ENCODE assay signal across 1 cellular context in genomic region chr20:63282946-63283345, GRCh38.
TF ChIP-seq lines count a peak whose summit lies in the region.

No MANE protein-coding gene starts in this region.

TF ChIP-seq in GM12878, 131 proteins besides CTCF, POLR2A, EP300 and RAD21:
- TF ChIP-seq, protein P1, sequence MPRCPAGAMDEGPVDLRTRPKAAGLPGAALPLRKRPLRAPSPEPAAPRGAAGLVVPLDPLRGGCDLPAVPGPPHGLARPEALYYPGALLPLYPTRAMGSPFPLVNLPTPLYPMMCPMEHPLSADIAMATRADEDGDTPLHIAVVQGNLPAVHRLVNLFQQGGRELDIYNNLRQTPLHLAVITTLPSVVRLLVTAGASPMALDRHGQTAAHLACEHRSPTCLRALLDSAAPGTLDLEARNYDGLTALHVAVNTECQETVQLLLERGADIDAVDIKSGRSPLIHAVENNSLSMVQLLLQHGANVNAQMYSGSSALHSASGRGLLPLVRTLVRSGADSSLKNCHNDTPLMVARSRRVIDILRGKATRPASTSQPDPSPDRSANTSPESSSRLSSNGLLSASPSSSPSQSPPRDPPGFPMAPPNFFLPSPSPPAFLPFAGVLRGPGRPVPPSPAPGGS (IDR thresholded peaks at IDR 0.05; ENCODE audit: borderline replicate concordance, insufficient read depth, low read depth, low read length, poor library complexity, severe bottlenecking): no peak
- TF ChIP-seq DPF2 (IDR thresholded peaks at IDR 0.05) (no peak), IKZF2 (IDR thresholded peaks at IDR 0.05) (no peak), TCF3 (IDR thresholded peaks at IDR 0.05; ENCODE audit: borderline replicate concordance, insufficient read depth, low read depth, low read length) (no peak), IKZF1 (conservative IDR thresholded peaks at IDR 0.05) (no peak), ATF7 (IDR thresholded peaks at IDR 0.05; ENCODE audit: low read depth) (no peak), TCF7 (IDR thresholded peaks at IDR 0.05; ENCODE audit: borderline replicate concordance) (no peak), POLR2AphosphoS5 (IDR thresholded peaks at IDR 0.05; ENCODE audit: low read length) (0 out of 2 replicates have a peak, but pooled peaks have one; percentile 11)
TF ChIP-seq in GM12878: peak in this region for 1.
